8 cellular contexts compared by ENCODE assay signal in genomic region chr6:116461563-116462507, GRCh38. TPM values are rescaled to one million over a fixed set of nuclear protein-coding genes. Genes with fewer than 3 reads are reported as not detected.
A peak's percentile ranks its signal among the peaks of the same experiment; 100 is the strongest.
DNase-seq lines count a peak whose midpoint lies in the region; ATAC-seq and TF ChIP-seq lines count a peak whose summit lies in the region.

No MANE protein-coding gene starts in this region.

- intact Hi-C loops in body of pancreas (cut with DNase I) = no loop called here

- H3K4me3 ChIP-seq in AG10803 (ENCODE audit: low read length) = peak overlapping the region; percentile 51
- peak overlapping the region in 1 of 2 donors; percentile 17 for H3K4me3 ChIP-seq in body of pancreas

- TF ChIP-seq POLR2A in body of pancreas (IDR thresholded peaks at IDR 0.05) = no peak

- H3K36me3 ChIP-seq in body of pancreas (replicated peaks in 1 of 2; ENCODE audit: insufficient read depth in 1 of 2, low read depth in 2 of 2) = no peaks in the 10 kb centered on the region

- TF ChIP-seq CTCF in AG10803 (conservative IDR thresholded peaks at IDR 0.05; ENCODE audit: low read length) (no peak), body of pancreas (IDR thresholded peaks at IDR 0.05) (no peak)

- peaks cover 0 to 9% of the 10 kb centered on the region in 2 donors for H3K27me3 ChIP-seq in body of pancreas

- peak; percentile 79 for ATAC-seq in GM19023 (IDR thresholded peaks at IDR 0.05; ENCODE audit: unreplicated experiment)
- ATAC-seq in HG03159 (IDR thresholded peaks at IDR 0.05; ENCODE audit: unreplicated experiment) = peak; percentile 72
- peak; percentile 68 for ATAC-seq in body of pancreas

- WGBS in body of pancreas, 2 donors = 6 to 9% methylated on average over 13 to 76 of the region's 81 CpGs

- peaks cover 15% of the 10 kb centered on the region for H3K4me1 ChIP-seq in body of pancreas

- peak overlapping the region in 2 of 4 donors; percentile 8 to 24 for H3K27ac ChIP-seq in body of pancreas

- peak; percentile 53 for DNase-seq in AG10803 (ENCODE audit: low read depth)
- DNase-seq in SK-N-DZ (ENCODE audit: low spot score) = peak; percentile 60
- DNase-seq in body of pancreas = peak; percentile 20 to 48 (median 26)
- peak; percentile 91 for DNase-seq in islet precursor cell
- DNase-seq in stimulated activated CD4-positive, alpha-beta T cell treated with anti-CD3 and anti-CD28 coated beads, Interleukin-15, amount 100 ng/mL, for 24 hours = peak; percentile 65
- no peak for DNase-seq in HT-29 (ENCODE audit: low spot score)

- H3K9me3 ChIP-seq in body of pancreas = no peaks in the 10 kb centered on the region

RNA-seq across cellular contexts. Expression of gene CALHM6, which starts 0.7 kb away (rescaled TPM):
- 0.43 and 0.48 TPM in 2 replicates for polyA plus RNA-seq in SK-N-DZ (2014; cell fraction: cytosol; rRNA removed)
- polyA plus RNA-seq in SK-N-DZ (2014; cell fraction: nucleus; rRNA removed) = 0.72 and 2.9 TPM in 2 replicates
- 1 to 10 TPM; 1.3 to 2.3 TPM for total RNA-seq in body of pancreas
- total RNA-seq in HT-29 (2014; rRNA removed; shearing (Covaris generic)) = not detected in 2 replicates

RNA-seq across cellular contexts. Expression of gene CALHM5, which starts 49.6 kb away (rescaled TPM):
- 2.4 and 2.6 TPM in 2 replicates for polyA plus RNA-seq in SK-N-DZ (2014; cell fraction: cytosol; rRNA removed)
- polyA plus RNA-seq in SK-N-DZ (2014; cell fraction: nucleus; rRNA removed) = 0.85 and 1.1 TPM in 2 replicates
- total RNA-seq in body of pancreas = under 1 TPM; 0.33 to 0.52 TPM
- total RNA-seq in HT-29 (2014; rRNA removed; shearing (Covaris generic)) = 0.08 and 0.23 TPM in 2 replicates
